In genomic region chr20:36082516-36082915, GRCh38 we compare ENCODE assay signal across 21 cellular contexts.
DNase-seq lines count a peak whose midpoint lies in the region; FAIRE-seq and TF ChIP-seq lines count a peak whose summit lies in the region.
"Had no signal": no experiment of that assay in that cellular context is flagged by ENCODE, and none has a peak within 500 bp of the region (broad histone marks: within the 10 kb centered on the region; RNA-seq: fewer than 3 reads in every experiment).

No MANE protein-coding gene starts in this region.

- no peaks in the 10 kb centered on the region for H3K9me2 ChIP-seq in hepatocyte (replicated peaks; ENCODE audit: insufficient read depth)

- no peak overlapping the region for H3K4me2 ChIP-seq in hepatocyte
- H3K4me2 ChIP-seq: GM23338 had no signal

- peaks cover 39% of the 10 kb centered on the region for H3K4me1 ChIP-seq in hepatocyte (ENCODE audit: insufficient read depth)
- H3K4me1 ChIP-seq in stomach: peaks cover 0 to 15% (median 9%) of the 10 kb centered on the region in 4 donors
- H3K4me1 ChIP-seq: BE2C had no signal

- peak overlapping the region; percentile 86 for H3K27ac ChIP-seq in hepatocyte
- peak overlapping the region; percentile 49 to 87 (median 78) for H3K27ac ChIP-seq in stomach

- H3K4me3 ChIP-seq in bronchial epithelial cell (ENCODE audit: low read depth, low read length): no peak overlapping the region
- no peak overlapping the region for H3K4me3 ChIP-seq in hepatocyte
- no peak overlapping the region for H3K4me3 ChIP-seq in stomach
- H3K4me3 ChIP-seq: GM23338, HAP-1 had no signal

- 68% methylated on average over 6 of the region's 6 CpGs for WGBS in hepatocyte (ENCODE audit: low lambda C conversion rate, missing lambda C conversion rate)
- 59 to 67% (median 62%) methylated on average over 6 of the region's 6 CpGs for WGBS in stomach, 5 donors

- FAIRE-seq in bronchial epithelial cell (lab: Jason Lieb, UNC): no peak

- H3K79me2 ChIP-seq in hepatocyte: no peaks in the 10 kb centered on the region

- no peaks in the 10 kb centered on the region for H4K20me1 ChIP-seq in hepatocyte (ENCODE audit: insufficient read depth, poor library complexity, severe bottlenecking)

- intact Hi-C loops in stomach (cut with DNase I; ENCODE audit: low total_unique reads): no loop called here

- H2AFZ ChIP-seq in hepatocyte: no peak overlapping the region
- H2AFZ ChIP-seq: GM23338 had no signal

- no peak for TF ChIP-seq EP300 in stomach (IDR thresholded peaks at IDR 0.05)

- H3K27me3 ChIP-seq in bronchial epithelial cell (ENCODE audit: control insufficient read depth, insufficient read depth, low read length) (no peaks in the 10 kb centered on the region), hepatocyte (no peaks in the 10 kb centered on the region), stomach (peaks cover 0 to 12% (median 0%) of the 10 kb centered on the region in 3 donors)
- H3K27me3 ChIP-seq: BE2C had no signal

- DNase-seq in HT-29 (ENCODE audit: low spot score): peak; percentile 80
- DNase-seq in bronchial epithelial cell (ENCODE audit: low read depth): peak; percentile 81
- DNase-seq in hepatocyte (ENCODE audit: low spot score): no peak
- no peak for DNase-seq in stomach
- DNase-seq in putamen (ENCODE audit: low spot score): no peak
- no peak for DNase-seq in GM19240 (ENCODE audit: insufficient read length, low spot score)
- DNase-seq in stimulated activated CD4-positive, alpha-beta T cell treated with anti-CD3 and anti-CD28 coated beads, Interleukin-1b, Interleukin-23, amount 100 ng/mL, for 48 hours: no peak
- no peak for DNase-seq in cerebellar cortex (ENCODE audit: low spot score)
- DNase-seq: BE2C; CD4-positive, CD25-positive, alpha-beta regulatory T cell; DMS 273 treated with DMSO at 0.1 percent for 48 hours; DMS79 treated with DMSO at 0.1 percent for 48 hours; MV-4-11; NCI-H1105 treated with DMSO at 0.1 percent for 48 hours; NCI-H2029 treated with DMSO at 0.1 percent for 48 hours; NCI-H2171 treated with DMSO at 0.1 percent for 48 hours; NCI-H524 treated with DMSO at 0.1 percent for 48 hours; NCI-H82; SHP77 had no signal

- no peak for TF ChIP-seq CTCF in bronchial epithelial cell (IDR thresholded peaks at IDR 0.05; ENCODE audit: insufficient read depth, low read length, severe bottlenecking)
- no peak for TF ChIP-seq CTCF in hepatocyte (IDR thresholded peaks at IDR 0.05; ENCODE audit: poor library complexity)
- TF ChIP-seq CTCF in stomach (IDR thresholded peaks at IDR 0.05): no peak

- H3K9me3 ChIP-seq in hepatocyte (ENCODE audit: low read depth): no peaks in the 10 kb centered on the region
- H3K9me3 ChIP-seq in stomach: no peaks in the 10 kb centered on the region
- H3K9me3 ChIP-seq: BE2C, HAP-1 had no signal

- H3K36me3 ChIP-seq in bronchial epithelial cell (ENCODE audit: control insufficient read depth, insufficient read depth, low read length) (no peaks in the 10 kb centered on the region), hepatocyte (replicated peaks; ENCODE audit: insufficient read depth, low read depth) (no peaks in the 10 kb centered on the region), stomach (no peaks in the 10 kb centered on the region)
- H3K36me3 ChIP-seq: BE2C, HAP-1 had no signal

- no peak for TF ChIP-seq POLR2A in stomach (IDR thresholded peaks at IDR 0.05)

Comparison
In these comparisons a context has a peak if more than half of its experiments do, and no peak if none do; other contexts are left out.
1. DNase-seq: peak in HT-29 (single experiment) and bronchial epithelial cell (single experiment); none in hepatocyte (single experiment), stomach (single experiment), putamen (single experiment), GM19240 (single experiment), stimulated activated CD4-positive, alpha-beta T cell treated with anti-CD3 and anti-CD28 coated beads, Interleukin-1b, Interleukin-23, amount 100 ng/mL, for 48 hours (single experiment) and cerebellar cortex (single experiment).